ENCODE assay signal across 29 cellular contexts in genomic region chr4:73922317-73922716, GRCh38. TPM values are rescaled to one million over a fixed set of nuclear protein-coding genes. Genes with fewer than 3 reads are reported as not detected.
"Had no signal": no experiment of that assay in that cellular context is flagged by ENCODE, and none has a peak within 500 bp of the region (broad histone marks: within the 10 kb centered on the region; RNA-seq: fewer than 3 reads in every experiment).

No MANE protein-coding gene starts in this region.

- FAIRE-seq: kidney had no signal

- H3K4me3 Mint-ChIP-seq: dendritic cell treated with granulocyte-macrophage colony-stimulating factor and Interleukin-4, amounts not matched to agents 40 ng/mL and 50 ng/mL, for 4 days; endodermal cell; memory B cell; natural killer cell; stimulated activated naive B cell treated with anti-CD40 and anti-IgM and Interleukin-4, amounts not matched to agents 10 μg/mL and 1 μg/mL and 100 μg/mL, for 72 hours; stimulated activated naive CD8-positive, alpha-beta T cell treated with anti-CD3 and anti-CD28 coated beads, Interleukin-15, amount 100 ng/mL, for 72 hours had no signal

- H3K36me3 ChIP-seq: gastroesophageal sphincter, heart left ventricle, ovary, sigmoid colon, suprapubic skin, transverse colon, upper lobe of right lung, uterus had no signal

- H3K4me2 ChIP-seq: hepatocyte had no signal

- H3K9me3 ChIP-seq: gastroesophageal sphincter, heart left ventricle, ovary, psoas muscle, sigmoid colon, suprapubic skin, transverse colon, upper lobe of right lung, uterus had no signal

- H3K9me3 Mint-ChIP-seq: dendritic cell treated with granulocyte-macrophage colony-stimulating factor and Interleukin-4, amounts not matched to agents 40 ng/mL and 50 ng/mL, for 4 days; endodermal cell had no signal

- H3K4me1 Mint-ChIP-seq: endodermal cell; memory B cell; natural killer cell; stimulated activated naive B cell treated with anti-CD40 and anti-IgM and Interleukin-4, amounts not matched to agents 10 μg/mL and 1 μg/mL and 100 μg/mL, for 72 hours; stimulated activated naive CD8-positive, alpha-beta T cell treated with anti-CD3 and anti-CD28 coated beads, Interleukin-15, amount 100 ng/mL, for 72 hours had no signal

- H3K27me3 Mint-ChIP-seq: dendritic cell treated with granulocyte-macrophage colony-stimulating factor and Interleukin-4, amounts not matched to agents 40 ng/mL and 50 ng/mL, for 4 days; memory B cell; stimulated activated naive CD8-positive, alpha-beta T cell treated with anti-CD3 and anti-CD28 coated beads, Interleukin-15, amount 100 ng/mL, for 72 hours had no signal

- H3K4me3 ChIP-seq: gastroesophageal sphincter, heart left ventricle, hepatocyte, lung, ovary, psoas muscle, sigmoid colon, skin epidermis, suprapubic skin, transverse colon, upper lobe of right lung, uterus had no signal

- H3K27me3 ChIP-seq: gastroesophageal sphincter, hepatocyte, ovary, sigmoid colon, suprapubic skin, transverse colon, upper lobe of right lung, uterus had no signal

- ATAC-seq: esophagus mucosa; gastroesophageal sphincter; heart left ventricle; left lobe of liver; natural killer cell; psoas muscle; right cardiac atrium; stimulated activated naive B cell treated with anti-CD40 and anti-IgM and Interleukin-4, amounts not matched to agents 10 μg/mL and 1 μg/mL and 100 μg/mL, for 72 hours; stimulated activated naive CD8-positive, alpha-beta T cell treated with anti-CD3 and anti-CD28 coated beads, Interleukin-15, amount 100 ng/mL, for 72 hours; upper lobe of right lung had no signal

- H2AFZ ChIP-seq: hepatocyte had no signal

- H3K36me3 Mint-ChIP-seq: memory B cell; natural killer cell; stimulated activated naive B cell treated with anti-CD40 and anti-IgM and Interleukin-4, amounts not matched to agents 10 μg/mL and 1 μg/mL and 100 μg/mL, for 72 hours had no signal

- H3K27ac Mint-ChIP-seq: dendritic cell treated with granulocyte-macrophage colony-stimulating factor and Interleukin-4, amounts not matched to agents 40 ng/mL and 50 ng/mL, for 4 days; endodermal cell; memory B cell; natural killer cell; stimulated activated naive B cell treated with anti-CD40 and anti-IgM and Interleukin-4, amounts not matched to agents 10 μg/mL and 1 μg/mL and 100 μg/mL, for 72 hours; stimulated activated naive CD8-positive, alpha-beta T cell treated with anti-CD3 and anti-CD28 coated beads, Interleukin-15, amount 100 ng/mL, for 72 hours had no signal

- H3K27ac ChIP-seq: epithelial cell of prostate, gastroesophageal sphincter, heart left ventricle, hepatocyte, ovary, psoas muscle, sigmoid colon, skin epidermis, suprapubic skin, transverse colon, upper lobe of right lung, uterus had no signal

- H3K4me1 ChIP-seq: gastroesophageal sphincter, psoas muscle, suprapubic skin, uterus had no signal

- DNase-seq: effector CD8-positive, alpha-beta T cell; endodermal cell; foreskin fibroblast; heart left ventricle; kidney; natural killer cell; occipital lobe; ovary; psoas muscle; right cardiac atrium; sigmoid colon; stimulated activated CD4-positive, alpha-beta T cell treated with anti-CD3 and anti-CD28 coated beads, Interleukin-15, amount 100 ng/mL, for 24 hours; stimulated activated CD4-positive, alpha-beta T cell treated with anti-CD3 and anti-CD28 coated beads, Interleukin-2, amount 100 ng/mL, for 48 hours; stimulated activated naive B cell treated with anti-CD40 and anti-IgM and Interleukin-4, amounts not matched to agents 10 μg/mL and 1 μg/mL and 100 μg/mL, for 72 hours; stimulated activated naive CD8-positive, alpha-beta T cell treated with anti-CD3 and anti-CD28 coated beads, Interleukin-15, amount 100 ng/mL, for 72 hours; transverse colon; upper lobe of right lung; uterus had no signal

- H3K79me2 ChIP-seq: hepatocyte had no signal

RNA-seq across cellular contexts. Expression of gene CXCL1, which starts 53.1 kb away (rescaled TPM):
- polyA plus RNA-seq: neural cell had no signal

RNA-seq across cellular contexts. Expression of gene PF4, which starts 59.5 kb away (rescaled TPM):
- total RNA-seq: esophagus mucosa, gastroesophageal sphincter, hepatocyte, kidney, occipital lobe, right cardiac atrium, suprapubic skin, transverse colon, uterus had no signal
- polyA plus RNA-seq: neural cell, ovary had no signal
